In the genomic region with DNA sequence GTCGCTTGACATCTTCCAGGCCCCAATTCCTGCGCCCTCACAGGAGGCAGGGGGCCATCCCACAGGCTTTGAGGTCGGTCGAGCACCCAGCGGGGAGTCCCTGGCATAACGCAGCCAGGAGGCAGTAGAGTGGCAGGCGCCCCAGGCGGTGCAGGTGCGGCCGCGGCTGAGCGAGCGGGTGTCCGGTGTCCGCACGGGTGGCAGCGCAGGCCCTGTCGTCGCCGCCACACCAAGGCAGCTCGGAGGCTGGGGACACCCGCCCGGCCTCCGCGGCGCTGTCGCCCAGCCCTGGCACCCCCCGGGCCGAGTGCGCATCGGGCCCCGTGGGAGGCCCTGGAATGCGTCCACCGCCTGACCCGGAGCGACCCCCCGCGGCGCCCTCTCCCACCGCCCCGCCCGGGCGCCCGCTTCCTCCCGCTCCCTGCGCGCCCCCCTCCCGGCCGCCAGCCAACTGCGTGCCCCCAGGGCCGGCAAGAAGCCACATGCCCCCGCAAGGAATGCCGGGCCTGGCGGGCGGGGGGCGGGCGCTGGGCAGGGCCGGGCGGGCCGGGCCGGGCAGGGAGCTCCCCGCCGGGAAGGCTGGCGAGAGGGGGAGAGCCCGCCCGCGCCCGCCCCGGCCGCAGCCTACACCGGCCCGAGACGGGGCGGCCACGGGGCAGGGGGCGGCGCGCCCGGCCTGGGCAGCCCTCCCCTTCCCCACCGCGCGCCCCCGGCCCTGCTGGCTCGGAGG, we compare ENCODE assay signal across 7 cellular contexts. TPM values are rescaled to one million over a fixed set of nuclear protein-coding genes. Genes with fewer than 3 reads are reported as not detected.
DNase-seq lines count a peak whose midpoint lies in the region; ATAC-seq and TF ChIP-seq lines count a peak whose summit lies in the region.

No MANE protein-coding gene starts in this region.

- DNase-seq in DMS53 treated with DMSO at 0.1 percent for 48 hours (lab: John Stamatoyannopoulos, UW; ENCODE audit: unreplicated experiment) (peak; percentile 15), foreskin keratinocyte (peak in 1 of 2 donors; percentile 23), neural crest cell (ENCODE audit: low read depth, low spot score) (peak; percentile 36)
- no peak for DNase-seq in activated CD4-positive, alpha-beta T cell treated with anti-CD3 and anti-CD28 coated beads, Interleukin-2, amount 10 ng/mL, durations not matched to agents 7 days and 5 days
- DNase-seq in activated T-helper 1 cell treated with anti-CD3 and anti-CD28 coated beads, Interleukin-12 subunit alpha, Interleukin-12 subunit beta, Interleukin-2, Interleukin-4 antibody, amounts not matched to agents 30 ng/mL and 10 ng/mL and 1 ng/mL, durations not matched to agents 14 hours and 24 hours and 36 hours (ENCODE audit: low spot score) = no peak

- peaks cover 31% of the 10 kb centered on the region for H3K27me3 Mint-ChIP-seq in activated CD4-positive, alpha-beta T cell treated with anti-CD3 and anti-CD28 coated beads, Interleukin-2, amount 10 ng/mL, durations not matched to agents 7 days and 5 days
- peaks cover 3% of the 10 kb centered on the region for H3K27me3 Mint-ChIP-seq in neural crest cell (ENCODE audit: low read depth)
- H3K27me3 Mint-ChIP-seq in activated T-helper 1 cell treated with anti-CD3 and anti-CD28 coated beads, Interleukin-12 subunit alpha, Interleukin-12 subunit beta, Interleukin-2, Interleukin-4 antibody, amounts not matched to agents 30 ng/mL and 10 ng/mL and 1 ng/mL, durations not matched to agents 14 hours and 24 hours and 36 hours (ENCODE audit: insufficient read depth) = peaks cover 28% of the 10 kb centered on the region

- peaks cover 3% of the 10 kb centered on the region for H3K4me1 Mint-ChIP-seq in activated CD4-positive, alpha-beta T cell treated with anti-CD3 and anti-CD28 coated beads, Interleukin-2, amount 10 ng/mL, durations not matched to agents 7 days and 5 days
- H3K4me1 Mint-ChIP-seq in neural crest cell = peaks cover 9% of the 10 kb centered on the region
- no peaks in the 10 kb centered on the region for H3K4me1 Mint-ChIP-seq in activated T-helper 1 cell treated with anti-CD3 and anti-CD28 coated beads, Interleukin-12 subunit alpha, Interleukin-12 subunit beta, Interleukin-2, Interleukin-4 antibody, amounts not matched to agents 30 ng/mL and 10 ng/mL and 1 ng/mL, durations not matched to agents 14 hours and 24 hours and 36 hours (ENCODE audit: low read depth)

- H3K4me1 ChIP-seq in HUES64 (ENCODE audit: insufficient read depth, low read length) = peaks cover 12% of the 10 kb centered on the region
- peaks cover 6% of the 10 kb centered on the region for H3K4me1 ChIP-seq in foreskin keratinocyte

- H3K27ac ChIP-seq in HUES64 (ENCODE audit: low read depth, low read length) (no peak overlapping the region), foreskin keratinocyte (peak overlapping the region; percentile 64)

- H3K4me3 ChIP-seq in HUES64 (ENCODE audit: low read length) = peak overlapping the region; percentile 60

- intact Hi-C loops in activated T-helper 1 cell treated with anti-CD3 and anti-CD28 coated beads, Interleukin-12 subunit alpha, Interleukin-12 subunit beta, Interleukin-2, Interleukin-4 antibody, amounts not matched to agents 30 ng/mL and 10 ng/mL and 1 ng/mL, durations not matched to agents 14 hours and 24 hours and 36 hours (cut with micrococcal nuclease) = no loop called here

- ATAC-seq in foreskin keratinocyte (peak; percentile 67), GM19395 (IDR thresholded peaks at IDR 0.05; ENCODE audit: unreplicated experiment) (no peak)

- CTCF ChIA-PET in activated CD4-positive, alpha-beta T cell treated with anti-CD3 and anti-CD28 coated beads, Interleukin-2, amount 10 ng/mL, durations not matched to agents 7 days and 5 days (lab: Charles Lee) = no interaction called here

- no peaks in the 10 kb centered on the region for H3K36me3 Mint-ChIP-seq in activated CD4-positive, alpha-beta T cell treated with anti-CD3 and anti-CD28 coated beads, Interleukin-2, amount 10 ng/mL, durations not matched to agents 7 days and 5 days (ENCODE audit: low read depth)
- peaks cover 2% of the 10 kb centered on the region for H3K36me3 Mint-ChIP-seq in neural crest cell (ENCODE audit: low read depth)
- no peaks in the 10 kb centered on the region for H3K36me3 Mint-ChIP-seq in activated T-helper 1 cell treated with anti-CD3 and anti-CD28 coated beads, Interleukin-12 subunit alpha, Interleukin-12 subunit beta, Interleukin-2, Interleukin-4 antibody, amounts not matched to agents 30 ng/mL and 10 ng/mL and 1 ng/mL, durations not matched to agents 14 hours and 24 hours and 36 hours (ENCODE audit: low read depth)

- H3K9me3 ChIP-seq in HUES64 (ENCODE audit: insufficient read depth, low read depth, low read length) = no peaks in the 10 kb centered on the region

- H3K36me3 ChIP-seq in HUES64 (ENCODE audit: insufficient read depth, low read length) = peaks cover 8% of the 10 kb centered on the region; the same call in 1 of the 2 replicates

- H3K9ac ChIP-seq in HUES64 (ENCODE audit: low read depth, low read length) = peak overlapping the region; percentile 60

- peaks cover 11% of the 10 kb centered on the region; the same call in 1 of the 2 replicates for H3K27me3 ChIP-seq in HUES64 (ENCODE audit: insufficient read depth, low read length)
- H3K27me3 ChIP-seq in foreskin keratinocyte = no peaks in the 10 kb centered on the region

- WGBS in HUES64 = under 1% methylated on average over 84 of the region's 84 CpGs

- no peak overlapping the region for H3K27ac Mint-ChIP-seq in activated CD4-positive, alpha-beta T cell treated with anti-CD3 and anti-CD28 coated beads, Interleukin-2, amount 10 ng/mL, durations not matched to agents 7 days and 5 days
- peak overlapping the region; percentile 24 for H3K27ac Mint-ChIP-seq in neural crest cell (ENCODE audit: unreplicated experiment)
- H3K27ac Mint-ChIP-seq in activated T-helper 1 cell treated with anti-CD3 and anti-CD28 coated beads, Interleukin-12 subunit alpha, Interleukin-12 subunit beta, Interleukin-2, Interleukin-4 antibody, amounts not matched to agents 30 ng/mL and 10 ng/mL and 1 ng/mL, durations not matched to agents 14 hours and 24 hours and 36 hours = no peak overlapping the region

- POLR2A ChIA-PET in activated CD4-positive, alpha-beta T cell treated with anti-CD3 and anti-CD28 coated beads, Interleukin-2, amount 10 ng/mL, durations not matched to agents 7 days and 5 days (lab: Charles Lee) = no interaction called here

- TF ChIP-seq CTCF in foreskin keratinocyte (conservative IDR thresholded peaks at IDR 0.05) (peak; percentile 60), neural crest cell (conservative IDR thresholded peaks at IDR 0.05) (peak; percentile 49)

- no peaks in the 10 kb centered on the region for H3K9me3 Mint-ChIP-seq in activated CD4-positive, alpha-beta T cell treated with anti-CD3 and anti-CD28 coated beads, Interleukin-2, amount 10 ng/mL, durations not matched to agents 7 days and 5 days
- no peaks in the 10 kb centered on the region for H3K9me3 Mint-ChIP-seq in neural crest cell
- no peaks in the 10 kb centered on the region for H3K9me3 Mint-ChIP-seq in activated T-helper 1 cell treated with anti-CD3 and anti-CD28 coated beads, Interleukin-12 subunit alpha, Interleukin-12 subunit beta, Interleukin-2, Interleukin-4 antibody, amounts not matched to agents 30 ng/mL and 10 ng/mL and 1 ng/mL, durations not matched to agents 14 hours and 24 hours and 36 hours

- H3K4me3 Mint-ChIP-seq in activated CD4-positive, alpha-beta T cell treated with anti-CD3 and anti-CD28 coated beads, Interleukin-2, amount 10 ng/mL, durations not matched to agents 7 days and 5 days = peak overlapping the region; percentile 33
- peak overlapping the region; percentile 86 for H3K4me3 Mint-ChIP-seq in neural crest cell
- no peak overlapping the region for H3K4me3 Mint-ChIP-seq in activated T-helper 1 cell treated with anti-CD3 and anti-CD28 coated beads, Interleukin-12 subunit alpha, Interleukin-12 subunit beta, Interleukin-2, Interleukin-4 antibody, amounts not matched to agents 30 ng/mL and 10 ng/mL and 1 ng/mL, durations not matched to agents 14 hours and 24 hours and 36 hours

RNA-seq across cellular contexts. Expression of gene PRDM11, which starts 33.9 kb away (rescaled TPM):
- 4.7 TPM for polyA plus RNA-seq in HUES64 (2013, experiment 1 of 2)
- polyA plus RNA-seq in HUES64 (2013, experiment 2 of 2) = 3.3 TPM
- total RNA-seq in activated CD4-positive, alpha-beta T cell treated with anti-CD3 and anti-CD28 coated beads, Interleukin-2, amount 10 ng/mL, durations not matched to agents 7 days and 5 days = 1 to 10 TPM; 1.6 to 1.7 TPM
- 5.7 and 6.2 TPM in 2 replicates for total RNA-seq in foreskin keratinocyte
- 2.6 and 3.3 TPM in 2 replicates for polyA plus RNA-seq in foreskin keratinocyte
- 13.1 and 15.2 TPM in 2 replicates for total RNA-seq in neural crest cell
- total RNA-seq in activated T-helper 1 cell treated with anti-CD3 and anti-CD28 coated beads, Interleukin-12 subunit alpha, Interleukin-12 subunit beta, Interleukin-2, Interleukin-4 antibody, amounts not matched to agents 30 ng/mL and 10 ng/mL and 1 ng/mL, durations not matched to agents 14 hours and 24 hours and 36 hours = 1.3 and 2.2 TPM in 2 replicates

Comparison
In these comparisons a context has a peak if more than half of its experiments do, and no peak if none do; other contexts are left out.
1. DNase-seq: peak in DMS53 treated with DMSO at 0.1 percent for 48 hours (single experiment) and neural crest cell (single experiment); none in activated CD4-positive, alpha-beta T cell treated with anti-CD3 and anti-CD28 coated beads, Interleukin-2, amount 10 ng/mL, durations not matched to agents 7 days and 5 days (single experiment) and activated T-helper 1 cell treated with anti-CD3 and anti-CD28 coated beads, Interleukin-12 subunit alpha, Interleukin-12 subunit beta, Interleukin-2, Interleukin-4 antibody, amounts not matched to agents 30 ng/mL and 10 ng/mL and 1 ng/mL, durations not matched to agents 14 hours and 24 hours and 36 hours (single experiment).